ENCODE assay signal across 24 cellular contexts in the genomic region with DNA sequence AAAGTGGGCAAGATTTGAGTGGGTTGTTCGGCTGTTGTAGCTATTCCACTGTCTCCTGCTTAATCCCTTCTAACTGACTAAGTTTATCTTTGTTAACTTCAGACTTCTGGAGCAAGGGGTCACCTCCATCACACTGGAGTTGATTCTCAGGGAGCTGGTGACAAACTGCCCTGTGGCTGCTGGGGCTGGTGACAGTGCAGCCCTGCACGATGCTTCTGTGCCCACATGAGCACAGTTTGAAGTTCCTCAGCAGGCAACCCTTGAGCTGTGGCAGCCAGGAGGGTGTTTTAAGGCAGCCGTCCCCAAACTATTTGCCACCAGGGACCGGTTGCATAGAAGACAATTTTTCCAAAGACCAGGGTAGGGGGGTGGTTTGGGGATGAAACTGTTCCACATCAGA.
DNase-seq lines count a peak whose midpoint lies in the region; ATAC-seq lines count a peak whose summit lies in the region.
"Had no signal": no experiment of that assay in that cellular context is flagged by ENCODE, and none has a peak within 500 bp of the region (broad histone marks: within the 10 kb centered on the region; RNA-seq: fewer than 3 reads in every experiment).

No MANE protein-coding gene starts in this region.

- H3K36me3 Mint-ChIP-seq in activated naive CD8-positive, alpha-beta T cell treated with anti-CD3 and anti-CD28 coated beads, Interleukin-2, amount 50 U/mL, for 24 hours (ENCODE audit: low read depth), result no peaks in the 10 kb centered on the region
- H3K36me3 Mint-ChIP-seq: CD8-positive, alpha-beta memory T cell had no signal

- H3K9me3 Mint-ChIP-seq in activated naive CD8-positive, alpha-beta T cell treated with anti-CD3 and anti-CD28 coated beads, Interleukin-2, amount 50 U/mL, for 24 hours, result no peaks in the 10 kb centered on the region
- H3K9me3 Mint-ChIP-seq: activated T-helper 1 cell treated with anti-CD3 and anti-CD28 coated beads, Interleukin-12 subunit alpha, Interleukin-12 subunit beta, Interleukin-2, Interleukin-4 antibody, amounts not matched to agents 30 ng/mL and 10 ng/mL and 1 ng/mL, durations not matched to agents 14 hours and 24 hours and 36 hours; CD8-positive, alpha-beta memory T cell; T-helper 1 cell treated with Interleukin-12 subunit alpha and Interleukin-12 subunit beta and Interleukin-4 antibody, amounts not matched to agents 30 μg/mL and 1 μg/mL, for 36 hours had no signal

- no peaks in the 10 kb centered on the region for H3K4me1 Mint-ChIP-seq in activated naive CD8-positive, alpha-beta T cell treated with anti-CD3 and anti-CD28 coated beads, Interleukin-2, amount 50 U/mL, for 24 hours
- H3K4me1 Mint-ChIP-seq: CD8-positive, alpha-beta memory T cell had no signal

- no peak overlapping the region for H3K4me3 Mint-ChIP-seq in activated naive CD8-positive, alpha-beta T cell treated with anti-CD3 and anti-CD28 coated beads, Interleukin-2, amount 50 U/mL, for 24 hours
- H3K4me3 Mint-ChIP-seq: activated T-helper 1 cell treated with anti-CD3 and anti-CD28 coated beads, Interleukin-12 subunit alpha, Interleukin-12 subunit beta, Interleukin-2, Interleukin-4 antibody, amounts not matched to agents 30 ng/mL and 10 ng/mL and 1 ng/mL, durations not matched to agents 14 hours and 24 hours and 36 hours; CD8-positive, alpha-beta memory T cell; T-helper 1 cell treated with Interleukin-12 subunit alpha and Interleukin-12 subunit beta and Interleukin-4 antibody, amounts not matched to agents 30 μg/mL and 1 μg/mL, for 36 hours had no signal

- H3K27ac Mint-ChIP-seq in activated naive CD8-positive, alpha-beta T cell treated with anti-CD3 and anti-CD28 coated beads, Interleukin-2, amount 50 U/mL, for 24 hours, result no peak overlapping the region
- H3K27ac Mint-ChIP-seq: activated T-helper 1 cell treated with anti-CD3 and anti-CD28 coated beads, Interleukin-12 subunit alpha, Interleukin-12 subunit beta, Interleukin-2, Interleukin-4 antibody, amounts not matched to agents 30 ng/mL and 10 ng/mL and 1 ng/mL, durations not matched to agents 14 hours and 24 hours and 36 hours; CD8-positive, alpha-beta memory T cell; progenitor cell of endocrine pancreas; T-helper 1 cell treated with Interleukin-12 subunit alpha and Interleukin-12 subunit beta and Interleukin-4 antibody, amounts not matched to agents 30 μg/mL and 1 μg/mL, for 36 hours had no signal

- H3K27me3 Mint-ChIP-seq in activated naive CD8-positive, alpha-beta T cell treated with anti-CD3 and anti-CD28 coated beads, Interleukin-2, amount 50 U/mL, for 24 hours, result peaks cover 2% of the 10 kb centered on the region

- ATAC-seq in activated naive CD8-positive, alpha-beta T cell treated with anti-CD3 and anti-CD28 coated beads, Interleukin-2, amount 50 U/mL, for 24 hours, result peak; percentile 53
- no peak for ATAC-seq in GM18909 (IDR thresholded peaks at IDR 0.05; ENCODE audit: poor library complexity, unreplicated experiment)
- no peak for ATAC-seq in GM19324 (IDR thresholded peaks at IDR 0.05; ENCODE audit: low FRiP score, unreplicated experiment)
- ATAC-seq: heart right ventricle, sciatic nerve had no signal

- DNase-seq in NOMO-1 treated with DMSO at 0.1 percent for 48 hours (lab: John Stamatoyannopoulos, UW; ENCODE audit: unreplicated experiment) (peak; percentile 57), NOMO-1 treated with dmso at 0.1 percent for 144 hours (lab: John Stamatoyannopoulos, UW; ENCODE audit: unreplicated experiment) (no peak), DMS53 treated with DMSO at 0.1 percent for 48 hours (lab: John Stamatoyannopoulos, UW; ENCODE audit: unreplicated experiment) (no peak)
- peak; percentile 14 for DNase-seq in stimulated activated CD4-positive, alpha-beta T cell treated with anti-CD3 and anti-CD28 coated beads, Interleukin-1b, Interleukin-23, amount 100 ng/mL, for 48 hours
- no peak for DNase-seq in stimulated activated CD4-positive, alpha-beta T cell treated with anti-CD3 and anti-CD28 coated beads, Interleukin-4, amount 100 ng/mL, for 4 hours
- no peak for DNase-seq in activated naive CD8-positive, alpha-beta T cell treated with anti-CD3 and anti-CD28 coated beads, Interleukin-2, amount 50 U/mL, for 24 hours
- DNase-seq: adrenal gland; brain microvascular endothelial cell; CD8-positive, alpha-beta memory T cell; effector CD8-positive, alpha-beta T cell; erythroblast; GDM1; GOT3; heart right ventricle; NCI-H1092 treated with DMSO at 0.1 percent for 48 hours; NCI-H187 treated with DMSO at 0.1 percent for 48 hours; NCI-H526 treated with DMSO at 0.1 percent for 48 hours; transverse colon had no signal

Comparison
In these comparisons a context has a peak if more than half of its experiments do, and no peak if none do; other contexts are left out.
1. DNase-seq: peak in NOMO-1 treated with DMSO at 0.1 percent for 48 hours (single experiment) and stimulated activated CD4-positive, alpha-beta T cell treated with anti-CD3 and anti-CD28 coated beads, Interleukin-1b, Interleukin-23, amount 100 ng/mL, for 48 hours (single experiment); none in NOMO-1 treated with dmso at 0.1 percent for 144 hours (single experiment), stimulated activated CD4-positive, alpha-beta T cell treated with anti-CD3 and anti-CD28 coated beads, Interleukin-4, amount 100 ng/mL, for 4 hours (0 of 2), activated naive CD8-positive, alpha-beta T cell treated with anti-CD3 and anti-CD28 coated beads, Interleukin-2, amount 50 U/mL, for 24 hours (single experiment) and DMS53 treated with DMSO at 0.1 percent for 48 hours (single experiment).